21 cellular contexts compared by ENCODE assay signal in the genomic region with DNA sequence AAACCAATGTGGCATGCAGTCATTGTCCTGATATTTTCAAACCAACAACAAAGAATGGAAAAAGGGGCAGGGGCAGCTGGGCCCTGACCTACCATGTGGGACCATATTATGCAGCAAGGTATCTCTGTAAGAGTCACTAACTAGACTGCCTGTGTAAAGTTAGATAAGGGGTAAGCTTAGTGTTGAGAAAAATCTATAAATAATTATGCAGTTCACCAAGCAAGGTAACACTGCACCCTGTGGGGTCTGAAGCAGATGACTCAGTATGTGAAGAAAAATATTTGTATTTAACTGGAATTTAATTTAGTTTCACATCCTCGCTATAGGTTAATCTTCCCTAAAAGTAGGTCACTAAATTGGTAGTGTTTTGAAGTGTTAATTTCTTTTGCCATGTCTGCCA.
DNase-seq lines count a peak whose midpoint lies in the region; ATAC-seq, FAIRE-seq and TF ChIP-seq lines count a peak whose summit lies in the region.
"Had no signal": no experiment of that assay in that cellular context is flagged by ENCODE, and none has a peak within 500 bp of the region (broad histone marks: within the 10 kb centered on the region; RNA-seq: fewer than 3 reads in every experiment).

No MANE protein-coding gene starts in this region.

- no peaks in the 10 kb centered on the region for H3K9me3 Mint-ChIP-seq in astrocyte (ENCODE audit: unreplicated experiment)

- peak overlapping the region; percentile 49 for H3K4me2 ChIP-seq in astrocyte (ENCODE audit: low read length)
- H3K4me2 ChIP-seq: A549 had no signal

- TF ChIP-seq CTCF in astrocyte (IDR thresholded peaks at IDR 0.05; ENCODE audit: insufficient read depth, low read depth, low read length): no peak

- H3K4me3 Mint-ChIP-seq in astrocyte (ENCODE audit: unreplicated experiment): no peak overlapping the region
- H3K4me3 Mint-ChIP-seq: CD4-positive, alpha-beta T cell had no signal

- H3K79me2 ChIP-seq in astrocyte (ENCODE audit: insufficient read depth, low read length): no peaks in the 10 kb centered on the region

- no peak overlapping the region for H3K4me3 ChIP-seq in astrocyte (ENCODE audit: insufficient read depth, low read depth, low read length)
- H3K4me3 ChIP-seq: A549, GM23248, HAP-1 had no signal

- H3K4me1 Mint-ChIP-seq in astrocyte (ENCODE audit: low read depth, unreplicated experiment): peaks cover 1% of the 10 kb centered on the region

- no peaks in the 10 kb centered on the region for H3K9me3 ChIP-seq in astrocyte (ENCODE audit: insufficient read depth, low read depth, low read length)
- H3K9me3 ChIP-seq: A549, Caco-2, HAP-1 had no signal

- H4K20me1 ChIP-seq in astrocyte (ENCODE audit: insufficient read depth, low read length): no peaks in the 10 kb centered on the region

- no peak overlapping the region for H2AFZ ChIP-seq in astrocyte (ENCODE audit: low read depth, low read length)
- H2AFZ ChIP-seq: GM23248 had no signal

- peak overlapping the region; percentile 41 for H3K27ac Mint-ChIP-seq in astrocyte (ENCODE audit: unreplicated experiment)
- H3K27ac Mint-ChIP-seq: CD4-positive, alpha-beta T cell had no signal

- H3K36me3 ChIP-seq in astrocyte (ENCODE audit: insufficient read depth, low read length): no peaks in the 10 kb centered on the region
- H3K36me3 ChIP-seq: HAP-1 had no signal

- no peaks in the 10 kb centered on the region for H3K27me3 Mint-ChIP-seq in astrocyte (ENCODE audit: low read depth, unreplicated experiment)
- H3K27me3 Mint-ChIP-seq: CD4-positive, alpha-beta T cell had no signal

- H3K36me3 Mint-ChIP-seq in astrocyte (ENCODE audit: low read depth, unreplicated experiment): no peaks in the 10 kb centered on the region

- H3K4me1 ChIP-seq in astrocyte (ENCODE audit: insufficient read depth, low read length): peaks cover 4% of the 10 kb centered on the region
- H3K4me1 ChIP-seq: A549, Caco-2, HAP-1 had no signal

- peak; percentile 59 for ATAC-seq in Right ventricle myocardium superior (ENCODE audit: poor library complexity)
- no peak for ATAC-seq in GM18517 (IDR thresholded peaks at IDR 0.05; ENCODE audit: unreplicated experiment)
- no peak for ATAC-seq in HG03280 (IDR thresholded peaks at IDR 0.05; ENCODE audit: unreplicated experiment)
- ATAC-seq: A549 had no signal

- no peak overlapping the region for H3K27ac ChIP-seq in astrocyte (ENCODE audit: low read depth, low read length)
- H3K27ac ChIP-seq: 22Rv1, A549, C4-2B, GM23248, HL-60 had no signal

- no peak for FAIRE-seq in astrocyte (lab: Jason Lieb, UNC)
- FAIRE-seq: A549, D721Med, G401.6, GM12891, HTR-8/SVneo had no signal

- H3K9ac ChIP-seq in astrocyte (ENCODE audit: low read length): no peak overlapping the region
- H3K9ac ChIP-seq: GM23248 had no signal

- H3K27me3 ChIP-seq in astrocyte (ENCODE audit: insufficient read depth, low read length): no peaks in the 10 kb centered on the region

- DNase-seq in Right ventricle myocardium superior (no peak), cardiac septum (ENCODE audit: low spot score) (no peak), astrocyte (ENCODE audit: low read depth) (peak; percentile 13), glomerular visceral epithelial cell (ENCODE audit: extremely low spot score) (peak; percentile 17)
- no peak for DNase-seq in stimulated activated CD4-positive, alpha-beta T cell treated with anti-CD3 and anti-CD28 coated beads, Interleukin-4, amount 100 ng/mL, for 1 hour
- DNase-seq: AML-193; Caco-2; CD4-positive, alpha-beta T cell; GM23248; IMR-90 had no signal

- intact Hi-C loops in Right ventricle myocardium superior (cut with DNase I) (no loop called here), cardiac septum (cut with DNase I) (no loop called here)

Comparison
In these comparisons a context has a peak if more than half of its experiments do, and no peak if none do; other contexts are left out.
1. DNase-seq: peak in astrocyte (single experiment) and glomerular visceral epithelial cell (single experiment); none in Right ventricle myocardium superior (single experiment), cardiac septum (single experiment) and stimulated activated CD4-positive, alpha-beta T cell treated with anti-CD3 and anti-CD28 coated beads, Interleukin-4, amount 100 ng/mL, for 1 hour (single experiment).